Comparison of ENCODE assay signal across 8 cellular contexts in the genomic region with DNA sequence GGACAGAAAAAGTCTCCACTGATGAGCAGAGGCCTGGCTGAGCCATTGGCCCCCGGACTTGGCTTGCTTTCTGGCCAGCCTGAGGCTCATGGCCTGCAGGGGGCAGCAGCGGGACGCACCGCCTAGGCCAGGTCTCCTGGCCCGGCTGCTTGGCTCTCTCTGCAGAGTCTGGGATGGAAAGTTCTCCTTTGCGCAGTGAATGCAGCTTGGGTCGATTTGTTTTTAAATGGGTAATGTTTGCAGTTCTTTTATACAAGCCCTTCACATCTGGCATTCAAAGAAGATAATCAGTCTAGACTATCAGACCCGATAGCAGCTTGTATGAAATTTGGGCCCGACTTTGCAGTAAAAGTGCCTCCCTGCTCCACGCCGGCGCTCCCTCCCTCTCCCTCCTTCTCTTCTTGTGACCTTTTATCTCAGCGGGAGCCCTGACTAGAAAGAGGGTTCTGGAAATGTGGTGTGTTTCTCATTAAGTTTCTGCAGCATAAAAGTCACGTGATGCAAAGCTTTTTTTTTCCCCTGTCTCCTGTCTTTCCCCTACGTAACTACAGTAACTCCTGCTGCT. TPM values are rescaled to one million over a fixed set of nuclear protein-coding genes. Genes with fewer than 3 reads are reported as not detected.
DNase-seq lines count a peak whose midpoint lies in the region; ATAC-seq and TF ChIP-seq lines count a peak whose summit lies in the region.

No MANE protein-coding gene starts in this region.

- ATAC-seq in HG03025 (IDR thresholded peaks at IDR 0.05; ENCODE audit: low FRiP score, unreplicated experiment): peak; percentile 39
- peak; percentile 85 for ATAC-seq in lung (ENCODE audit: insufficient read depth, low FRiP score)
- ATAC-seq in GM21786 (IDR thresholded peaks at IDR 0.05; ENCODE audit: unreplicated experiment): no peak

- TF ChIP-seq CTCF in GM12872 (IDR thresholded peaks at IDR 0.05; ENCODE audit: insufficient read depth, low read depth, low read length) (peak; percentile 98), lung (IDR thresholded peaks at IDR 0.05; ENCODE audit: control extremely low read depth, extremely low read depth) (peak; percentile 94)

- DNase-seq in NCI-H69 (lab: John Stamatoyannopoulos, UW) (peak; percentile 58), lung (ENCODE audit: low spot score) (peak; percentile 84)
- peak; percentile 19 to 56 for DNase-seq in activated CD8-positive, alpha-beta memory T cell treated with anti-CD3 and anti-CD28 coated beads for 1 hour (ENCODE audit: extremely low read depth in 1 of 2, low read depth in 1 of 2)
- DNase-seq in effector CD8-positive, alpha-beta T cell (lab: John Stamatoyannopoulos, UW): peak; percentile 54
- peak; percentile 42 to 68 (median 59) for DNase-seq in stimulated activated CD4-positive, alpha-beta T cell treated with anti-CD3 and anti-CD28 coated beads, TNF-alpha, amount 100 ng/mL, for 48 hours (ENCODE audit: low read depth in 3 of 3)

- no peaks in the 10 kb centered on the region for H3K9me3 ChIP-seq in lung (ENCODE audit: control insufficient read depth in 2 of 2, insufficient read depth in 1 of 2, low read length in 1 of 2)

- H3K27me3 ChIP-seq in lung (ENCODE audit: control insufficient read depth, insufficient read depth): no peaks in the 10 kb centered on the region

- 32% methylated on average over 15 of the region's 15 CpGs for WGBS in lung, 2 donors

- H3K4me3 ChIP-seq in lung: no peak overlapping the region

- H3K4me1 ChIP-seq in lung (ENCODE audit: control insufficient read depth in 2 of 2, insufficient read depth in 2 of 2, low read length in 2 of 2): no peaks in the 10 kb centered on the region

- no peak overlapping the region for H3K27ac ChIP-seq in lung (ENCODE audit: low read depth in 1 of 2, low read length in 1 of 2)

- no peaks in the 10 kb centered on the region for H3K36me3 ChIP-seq in lung (ENCODE audit: control insufficient read depth in 2 of 2, insufficient read depth in 2 of 2, low read length in 2 of 2)

RNA-seq across cellular contexts. Expression of gene ZNF621, which starts 59.9 kb away (rescaled TPM):
- 10 to 100 TPM; 22.6 to 25.4 TPM for total RNA-seq in lung
- polyA plus RNA-seq in lung: 10 to 100 TPM in 1 of 2 donors, 1 to 10 TPM in 1; 7.7 to 14.8 TPM
